ENCODE assay signal across 8 cellular contexts in genomic region chr10:75233444-75234016, GRCh38.
DNase-seq lines count a peak whose midpoint lies in the region; ATAC-seq lines count a peak whose summit lies in the region.

No MANE protein-coding gene starts in this region.

- peak overlapping the region; percentile 76 for H3K27ac Mint-ChIP-seq in stimulated activated naive CD8-positive, alpha-beta T cell treated with anti-CD3 and anti-CD28 coated beads, Interleukin-15, Interleukin-2, amounts not matched to agents 100 ng/mL and 50 ng/mL, for 24 hours
- peak overlapping the region; percentile 74 for H3K27ac Mint-ChIP-seq in memory B cell

- no peak for ATAC-seq in stimulated activated naive CD8-positive, alpha-beta T cell treated with anti-CD3 and anti-CD28 coated beads, Interleukin-15, Interleukin-2, amounts not matched to agents 100 U/mL and 50 U/mL, for 24 hours
- ATAC-seq in memory B cell (ENCODE audit: low read depth), result no peak

- peak overlapping the region; percentile 81 for H3K4me3 Mint-ChIP-seq in stimulated activated naive CD8-positive, alpha-beta T cell treated with anti-CD3 and anti-CD28 coated beads, Interleukin-15, Interleukin-2, amounts not matched to agents 100 ng/mL and 50 ng/mL, for 24 hours
- H3K4me3 Mint-ChIP-seq in memory B cell, result peak overlapping the region; percentile 85

- H3K27me3 Mint-ChIP-seq in stimulated activated naive CD8-positive, alpha-beta T cell treated with anti-CD3 and anti-CD28 coated beads, Interleukin-15, Interleukin-2, amounts not matched to agents 100 ng/mL and 50 ng/mL, for 24 hours, result no peaks in the 10 kb centered on the region
- no peaks in the 10 kb centered on the region for H3K27me3 Mint-ChIP-seq in memory B cell

- peaks cover 46% of the 10 kb centered on the region for H3K4me1 Mint-ChIP-seq in stimulated activated naive CD8-positive, alpha-beta T cell treated with anti-CD3 and anti-CD28 coated beads, Interleukin-15, Interleukin-2, amounts not matched to agents 100 ng/mL and 50 ng/mL, for 24 hours (ENCODE audit: low read depth)
- H3K4me1 Mint-ChIP-seq in memory B cell, result peaks cover 6% of the 10 kb centered on the region

- DNase-seq in stimulated activated naive CD8-positive, alpha-beta T cell treated with anti-CD3 and anti-CD28 coated beads, Interleukin-15, Interleukin-2, amounts not matched to agents 100 U/mL and 50 U/mL, for 24 hours, result no peak
- DNase-seq in activated gamma-delta T cell treated with anti-CD3 and anti-CD28 coated beads, Interleukin-2, amount 50 U/mL, for 16 hours (ENCODE audit: low read depth), result peak; percentile 7
- DNase-seq in memory B cell (ENCODE audit: low spot score in 2 of 2) (no peak), NCI-H1436 treated with DMSO at 0.1 percent for 48 hours (lab: John Stamatoyannopoulos, UW) (no peak), iPS-NIHi11 (ENCODE audit: low spot score) (no peak), DMS79 treated with DMSO at 0.1 percent for 48 hours (lab: John Stamatoyannopoulos, UW) (no peak), SKM-1 (lab: John Stamatoyannopoulos, UW; ENCODE audit: unreplicated experiment) (no peak)

- H3K9me3 Mint-ChIP-seq in stimulated activated naive CD8-positive, alpha-beta T cell treated with anti-CD3 and anti-CD28 coated beads, Interleukin-15, Interleukin-2, amounts not matched to agents 100 ng/mL and 50 ng/mL, for 24 hours, result no peaks in the 10 kb centered on the region
- H3K9me3 Mint-ChIP-seq in memory B cell, result no peaks in the 10 kb centered on the region

- peaks cover 50% of the 10 kb centered on the region for H3K36me3 Mint-ChIP-seq in stimulated activated naive CD8-positive, alpha-beta T cell treated with anti-CD3 and anti-CD28 coated beads, Interleukin-15, Interleukin-2, amounts not matched to agents 100 ng/mL and 50 ng/mL, for 24 hours (ENCODE audit: low read depth)
- peaks cover 12% of the 10 kb centered on the region for H3K36me3 Mint-ChIP-seq in memory B cell
